8 cellular contexts compared by ENCODE assay signal in the genomic region with DNA sequence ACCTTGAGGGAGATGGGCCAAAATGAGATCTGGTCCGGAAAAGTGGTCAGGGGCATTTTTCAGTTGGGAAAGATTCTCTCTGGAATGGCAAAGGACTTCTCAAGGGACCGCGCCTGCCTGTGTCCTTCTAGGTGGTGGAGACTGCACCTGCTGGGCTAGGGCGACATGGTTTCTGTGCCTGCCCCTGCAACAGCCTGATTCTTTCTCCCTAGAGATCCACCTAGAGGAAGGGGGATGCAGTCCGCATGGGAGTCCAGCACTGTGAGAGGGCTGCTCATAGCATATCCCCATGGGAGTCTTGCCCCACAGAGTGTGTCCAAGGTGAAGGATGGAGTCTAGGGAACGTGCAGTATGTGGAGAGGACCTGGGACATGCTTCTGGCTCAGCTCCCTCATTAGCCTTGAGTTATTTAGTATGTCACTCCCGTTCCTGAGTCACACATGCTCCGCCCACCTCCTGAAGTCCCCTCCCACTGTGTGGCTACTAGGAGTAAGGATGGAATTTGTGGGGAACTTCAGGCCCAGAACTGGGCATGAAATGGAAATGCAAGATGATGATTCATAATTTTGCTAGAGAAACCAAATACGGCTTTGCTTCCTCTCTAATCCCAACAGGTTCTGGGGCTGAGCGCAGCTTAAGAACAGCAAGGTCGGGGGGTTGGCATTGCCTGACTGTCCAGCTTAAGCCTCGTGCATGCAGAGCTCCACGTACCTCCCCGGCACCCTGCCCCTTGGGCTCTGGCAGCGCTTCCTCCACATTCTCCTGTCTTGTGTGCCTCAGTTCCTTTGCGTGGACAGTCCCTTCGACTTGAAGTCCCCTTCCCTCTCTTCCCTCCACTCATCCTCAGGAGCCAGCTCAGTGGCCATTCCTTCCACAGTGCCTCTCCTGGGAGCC. TPM values are rescaled to one million over a fixed set of nuclear protein-coding genes. Genes with fewer than 3 reads are reported as not detected.
A peak's percentile ranks its signal among the peaks of the same experiment; 100 is the strongest.
DNase-seq lines count a peak whose midpoint lies in the region; ATAC-seq and TF ChIP-seq lines count a peak whose summit lies in the region.

No MANE protein-coding gene starts in this region.

- H3K4me3 ChIP-seq in AG04450 (ENCODE audit: low read depth, low read length): no peak overlapping the region

- no peaks in the 10 kb centered on the region for H3K27me3 ChIP-seq in AG04450 (ENCODE audit: control insufficient read depth, insufficient read depth, low read length)

- no peak overlapping the region for H3K27ac Mint-ChIP-seq in stimulated activated naive CD8-positive, alpha-beta T cell treated with anti-CD3 and anti-CD28 coated beads, Interleukin-15, amount 100 ng/mL, for 72 hours
- no peak overlapping the region for H3K27ac Mint-ChIP-seq in activated CD8-positive, alpha-beta T cell treated with anti-CD3 and anti-CD28 coated beads, Interleukin-2, amount 10 ng/mL, durations not matched to agents 7 days and 5 days
- no peak overlapping the region for H3K27ac Mint-ChIP-seq in endothelial cell (ENCODE audit: unreplicated experiment)

- peaks cover 37% of the 10 kb centered on the region for H3K27me3 Mint-ChIP-seq in stimulated activated naive CD8-positive, alpha-beta T cell treated with anti-CD3 and anti-CD28 coated beads, Interleukin-15, amount 100 ng/mL, for 72 hours
- H3K27me3 Mint-ChIP-seq in activated CD8-positive, alpha-beta T cell treated with anti-CD3 and anti-CD28 coated beads, Interleukin-2, amount 10 ng/mL, durations not matched to agents 7 days and 5 days (ENCODE audit: low read depth): peaks cover 6% of the 10 kb centered on the region
- peaks cover 8% of the 10 kb centered on the region for H3K27me3 Mint-ChIP-seq in endothelial cell (ENCODE audit: unreplicated experiment)

- no peaks in the 10 kb centered on the region for H3K9me3 Mint-ChIP-seq in stimulated activated naive CD8-positive, alpha-beta T cell treated with anti-CD3 and anti-CD28 coated beads, Interleukin-15, amount 100 ng/mL, for 72 hours
- no peaks in the 10 kb centered on the region for H3K9me3 Mint-ChIP-seq in activated CD8-positive, alpha-beta T cell treated with anti-CD3 and anti-CD28 coated beads, Interleukin-2, amount 10 ng/mL, durations not matched to agents 7 days and 5 days (ENCODE audit: insufficient read depth)
- H3K9me3 Mint-ChIP-seq in endothelial cell (ENCODE audit: unreplicated experiment): no peaks in the 10 kb centered on the region

- no peaks in the 10 kb centered on the region for H3K36me3 Mint-ChIP-seq in activated CD8-positive, alpha-beta T cell treated with anti-CD3 and anti-CD28 coated beads, Interleukin-2, amount 10 ng/mL, durations not matched to agents 7 days and 5 days (ENCODE audit: low read depth)
- no peaks in the 10 kb centered on the region for H3K36me3 Mint-ChIP-seq in endothelial cell (ENCODE audit: low read depth, unreplicated experiment)

- H3K27ac ChIP-seq in AG04450 (ENCODE audit: low read depth, low read length): peak overlapping the region; percentile 94

- no peak for TF ChIP-seq CTCF in AG04450 (IDR thresholded peaks at IDR 0.05; ENCODE audit: low read depth, low read length)
- no peak for TF ChIP-seq CTCF in GM13977 (IDR thresholded peaks at IDR 0.05; ENCODE audit: extremely low read depth, insufficient read depth, missing control alignments)
- TF ChIP-seq CTCF in endothelial cell (IDR thresholded peaks at IDR 0.05; ENCODE audit: unreplicated experiment): no peak

- H3K9me3 ChIP-seq in AG04450 (ENCODE audit: control insufficient read depth, insufficient read depth, low read length): no peaks in the 10 kb centered on the region

- CTCF ChIA-PET in AG04450 (lab: Charles Lee): interaction anchor here (0.5 to 1.1 kb wide), 3 partner anchors 16 to 136 kb away, joined by 3 to 7 read pairs (median 4); no protein-coding TSS in a partner anchor
- CTCF ChIA-PET in activated CD8-positive, alpha-beta T cell treated with anti-CD3 and anti-CD28 coated beads, Interleukin-2, amount 10 ng/mL, durations not matched to agents 7 days and 5 days (lab: Charles Lee): no interaction called here

- in situ Hi-C loops in GM13977 (cut with MboI; ENCODE audit: low pct_unique_long_range_greater_than_20kb, low sequenced_read_pairs, unreplicated experiment): no loop called here

- POLR2A ChIA-PET in AG04450 (lab: Yijun Ruan, JAX): interaction anchor here (0.6 to 3.0 kb wide), 7 partner anchors 9 to 210 kb away, joined by 3 to 11 read pairs (median 4); a partner anchor contains a TSS
- POLR2A ChIA-PET in activated CD8-positive, alpha-beta T cell treated with anti-CD3 and anti-CD28 coated beads, Interleukin-2, amount 10 ng/mL, durations not matched to agents 7 days and 5 days (lab: Charles Lee): no interaction called here

- ATAC-seq in stimulated activated naive CD8-positive, alpha-beta T cell treated with anti-CD3 and anti-CD28 coated beads, Interleukin-15, amount 100 ng/mL, for 72 hours: no peak
- no peak for ATAC-seq in activated CD8-positive, alpha-beta T cell treated with anti-CD3 and anti-CD28 coated beads, Interleukin-2, amount 10 ng/mL, durations not matched to agents 7 days and 5 days

- DNase-seq in AG04450 (ENCODE audit: low read depth, low spot score) (peak; percentile 90), LoVo (ENCODE audit: low spot score) (peak; percentile 80), dedifferentiated amniotic fluid mesenchymal stem cell (ENCODE audit: extremely low spot score) (peak; percentile 98), mucosa of gallbladder (ENCODE audit: low spot score) (peak; percentile 83), GM13977 (ENCODE audit: low spot score) (no peak), endothelial cell (ENCODE audit: low spot score) (no peak)
- DNase-seq in stimulated activated naive CD8-positive, alpha-beta T cell treated with anti-CD3 and anti-CD28 coated beads, Interleukin-15, amount 100 ng/mL, for 72 hours: no peak
- no peak for DNase-seq in activated CD8-positive, alpha-beta T cell treated with anti-CD3 and anti-CD28 coated beads, Interleukin-2, amount 10 ng/mL, durations not matched to agents 7 days and 5 days

- no peak overlapping the region for H3K4me3 Mint-ChIP-seq in stimulated activated naive CD8-positive, alpha-beta T cell treated with anti-CD3 and anti-CD28 coated beads, Interleukin-15, amount 100 ng/mL, for 72 hours
- no peak overlapping the region for H3K4me3 Mint-ChIP-seq in activated CD8-positive, alpha-beta T cell treated with anti-CD3 and anti-CD28 coated beads, Interleukin-2, amount 10 ng/mL, durations not matched to agents 7 days and 5 days
- H3K4me3 Mint-ChIP-seq in endothelial cell (ENCODE audit: unreplicated experiment): no peak overlapping the region

- no peaks in the 10 kb centered on the region for H3K4me1 Mint-ChIP-seq in stimulated activated naive CD8-positive, alpha-beta T cell treated with anti-CD3 and anti-CD28 coated beads, Interleukin-15, amount 100 ng/mL, for 72 hours
- H3K4me1 Mint-ChIP-seq in activated CD8-positive, alpha-beta T cell treated with anti-CD3 and anti-CD28 coated beads, Interleukin-2, amount 10 ng/mL, durations not matched to agents 7 days and 5 days (ENCODE audit: low read depth): peaks cover 4% of the 10 kb centered on the region
- H3K4me1 Mint-ChIP-seq in endothelial cell (ENCODE audit: unreplicated experiment): peaks cover 24% of the 10 kb centered on the region

RNA-seq across cellular contexts. Expression of a gene that starts 35.0 kb away (rescaled TPM):
- 0.55 and 0.68 TPM in 2 replicates for polyA plus RNA-seq in AG04450 (2011; rRNA removed)
- 0.91 and 1.5 TPM in 2 replicates for polyA minus RNA-seq in AG04450 (2011; rRNA and poly(A)+ RNA removed)
- total RNA-seq in mucosa of gallbladder (2.9 TPM), endothelial cell (ENCODE audit: unreplicated experiment) (4.5 TPM)
- total RNA-seq in activated CD8-positive, alpha-beta T cell treated with anti-CD3 and anti-CD28 coated beads, Interleukin-2, amount 10 ng/mL, durations not matched to agents 7 days and 5 days: not detected

Comparison
In these comparisons a context has a peak if more than half of its experiments do, and no peak if none do; other contexts are left out.
1. DNase-seq: peak in AG04450 (single experiment), LoVo (single experiment), dedifferentiated amniotic fluid mesenchymal stem cell (single experiment) and mucosa of gallbladder (single experiment); none in stimulated activated naive CD8-positive, alpha-beta T cell treated with anti-CD3 and anti-CD28 coated beads, Interleukin-15, amount 100 ng/mL, for 72 hours (0 of 2), GM13977 (single experiment), activated CD8-positive, alpha-beta T cell treated with anti-CD3 and anti-CD28 coated beads, Interleukin-2, amount 10 ng/mL, durations not matched to agents 7 days and 5 days (single experiment) and endothelial cell (single experiment).